ENCODE assay signal across 9 cellular contexts in genomic region chr1:231954751-231955150, GRCh38.
"Had no signal": no experiment of that assay in that cellular context is flagged by ENCODE, and none has a peak within 500 bp of the region (broad histone marks: within the 10 kb centered on the region; RNA-seq: fewer than 3 reads in every experiment).

No MANE protein-coding gene starts in this region.

- FAIRE-seq: H1, H54, HTR-8/SVneo, K562 had no signal

- H3K4me3 ChIP-seq: GM23338, K562 had no signal

- ATAC-seq: GM23338, K562 had no signal

- DNase-seq: H9, HCEC 1CT, IMR-90, KG1 had no signal

- H3K4me2 ChIP-seq: GM23338 had no signal

- H2AFZ ChIP-seq: GM23338 had no signal
